In the genomic region with DNA sequence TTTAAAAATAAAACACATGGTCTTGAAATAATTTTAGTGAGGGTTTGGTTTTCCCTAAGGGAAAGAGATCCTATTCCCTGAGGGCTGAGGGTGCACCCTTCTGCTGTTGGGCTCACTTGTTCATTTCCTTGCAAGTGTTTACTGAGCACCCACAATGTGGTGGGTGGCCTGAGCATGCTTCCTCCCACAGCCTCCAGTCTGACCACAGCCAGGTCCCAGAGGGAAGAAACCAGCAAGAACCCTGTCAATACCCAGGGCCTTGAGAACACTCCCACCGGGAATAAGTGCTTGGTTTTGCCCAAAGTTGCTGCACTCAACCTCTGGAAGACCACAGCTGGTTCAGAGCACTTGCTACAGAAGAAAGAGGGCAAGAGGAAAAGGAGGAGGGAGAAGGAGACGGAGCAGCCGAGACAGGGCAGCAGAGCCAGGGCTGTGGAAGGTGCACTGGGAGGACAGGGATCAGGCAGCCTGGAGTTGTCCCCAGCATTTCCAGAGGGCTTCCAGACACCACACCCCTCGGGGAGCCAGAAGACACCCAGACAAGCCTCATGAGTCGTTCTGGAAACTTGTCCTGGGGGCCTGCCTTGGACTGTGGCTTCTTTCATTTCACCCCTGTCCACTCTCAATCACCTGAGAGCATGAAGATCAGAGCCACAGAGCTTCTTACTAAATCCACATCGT, we compare ENCODE assay signal across 18 cellular contexts. TPM values are rescaled to one million over a fixed set of nuclear protein-coding genes. Genes with fewer than 3 reads are reported as not detected.
DNase-seq lines count a peak whose midpoint lies in the region; ATAC-seq, FAIRE-seq and TF ChIP-seq lines count a peak whose summit lies in the region.
"Had no signal": no experiment of that assay in that cellular context is flagged by ENCODE, and none has a peak within 500 bp of the region (broad histone marks: within the 10 kb centered on the region; RNA-seq: fewer than 3 reads in every experiment).

No MANE protein-coding gene starts in this region.

- H3K27me3 Mint-ChIP-seq in activated CD8-positive, alpha-beta T cell treated with anti-CD3 and anti-CD28 coated beads, Interleukin-2, amount 10 ng/mL, durations not matched to agents 7 days and 5 days (ENCODE audit: low read depth), result peaks cover 30% of the 10 kb centered on the region
- no peaks in the 10 kb centered on the region for H3K27me3 Mint-ChIP-seq in activated CD8-positive, alpha-beta T cell treated with anti-CD3 and anti-CD28 coated beads for 36 hours
- H3K27me3 Mint-ChIP-seq in astrocyte (ENCODE audit: low read depth, unreplicated experiment), result peaks cover 59% of the 10 kb centered on the region

- H3K9me3 ChIP-seq in astrocyte (ENCODE audit: insufficient read depth, low read depth, low read length), result peaks cover 2% of the 10 kb centered on the region
- no peaks in the 10 kb centered on the region for H3K9me3 ChIP-seq in tibial artery

- no peak for FAIRE-seq in astrocyte (lab: Jason Lieb, UNC)

- CTCF ChIA-PET in activated CD8-positive, alpha-beta T cell treated with anti-CD3 and anti-CD28 coated beads, Interleukin-2, amount 10 ng/mL, durations not matched to agents 7 days and 5 days (lab: Charles Lee), result interaction anchor here (0.8 to 1.4 kb wide), 2 partner anchors 8 to 10 kb away, joined by 3 to 4 read pairs; no protein-coding TSS in a partner anchor
- CTCF ChIA-PET in activated CD8-positive, alpha-beta T cell treated with anti-CD3 and anti-CD28 coated beads for 36 hours (lab: Charles Lee), result no interaction called here

- H3K4me1 Mint-ChIP-seq in activated CD8-positive, alpha-beta T cell treated with anti-CD3 and anti-CD28 coated beads, Interleukin-2, amount 10 ng/mL, durations not matched to agents 7 days and 5 days (ENCODE audit: low read depth), result peaks cover 32% of the 10 kb centered on the region
- peaks cover 3% of the 10 kb centered on the region for H3K4me1 Mint-ChIP-seq in activated CD8-positive, alpha-beta T cell treated with anti-CD3 and anti-CD28 coated beads for 36 hours (ENCODE audit: low read depth)
- peaks cover 13% of the 10 kb centered on the region for H3K4me1 Mint-ChIP-seq in astrocyte (ENCODE audit: low read depth, unreplicated experiment)

- POLR2A ChIA-PET in activated CD8-positive, alpha-beta T cell treated with anti-CD3 and anti-CD28 coated beads, Interleukin-2, amount 10 ng/mL, durations not matched to agents 7 days and 5 days (lab: Charles Lee), result no interaction called here
- POLR2A ChIA-PET in activated CD8-positive, alpha-beta T cell treated with anti-CD3 and anti-CD28 coated beads for 36 hours (lab: Charles Lee), result interaction anchor here (1.4 kb wide), 1 partner anchor 11 kb away, joined by 3 read pairs; no protein-coding TSS in a partner anchor

- intact Hi-C loops in activated CD8-positive, alpha-beta T cell treated with anti-CD3 and anti-CD28 coated beads for 36 hours (cut with micrococcal nuclease), result no loop called here
- intact Hi-C loops in tibial artery (cut with DNase I; ENCODE audit: low total_unique reads), result no loop called here

- H3K4me1 ChIP-seq in astrocyte (ENCODE audit: insufficient read depth, low read length) (no peaks in the 10 kb centered on the region), tibial artery (peaks cover 0 to 85% (median 36%) of the 10 kb centered on the region in 4 donors)

- no peak for DNase-seq in activated CD8-positive, alpha-beta T cell treated with anti-CD3 and anti-CD28 coated beads, Interleukin-2, amount 10 ng/mL, durations not matched to agents 7 days and 5 days
- DNase-seq in activated CD8-positive, alpha-beta T cell treated with anti-CD3 and anti-CD28 coated beads for 36 hours, result no peak
- no peak for DNase-seq in astrocyte (ENCODE audit: low read depth)
- DNase-seq in islet precursor cell, result peak; percentile 88
- DNase-seq in tibial artery, result no peak
- no peak for DNase-seq in cerebellar cortex (ENCODE audit: low spot score)
- DNase-seq: DMS53, KBM-7, NCI-H1092 treated with DMSO at 0.1 percent for 48 hours, NCI-H1694 treated with DMSO at 0.1 percent for 48 hours, NCI-H446 treated with DMSO at 0.1 percent for 48 hours, NCI-H748 treated with DMSO at 0.1 percent for 48 hours, PC-9 had no signal

- TF ChIP-seq CTCF in activated CD8-positive, alpha-beta T cell treated with anti-CD3 and anti-CD28 coated beads for 36 hours (IDR thresholded peaks at IDR 0.05), result no peak
- TF ChIP-seq CTCF in astrocyte (IDR thresholded peaks at IDR 0.05; ENCODE audit: insufficient read depth, low read depth, low read length), result no peak
- no peak for TF ChIP-seq CTCF in tibial artery (IDR thresholded peaks at IDR 0.05)

- no peak overlapping the region for H3K4me3 Mint-ChIP-seq in activated CD8-positive, alpha-beta T cell treated with anti-CD3 and anti-CD28 coated beads, Interleukin-2, amount 10 ng/mL, durations not matched to agents 7 days and 5 days
- H3K4me3 Mint-ChIP-seq in activated CD8-positive, alpha-beta T cell treated with anti-CD3 and anti-CD28 coated beads for 36 hours, result no peak overlapping the region
- peak overlapping the region; percentile 50 for H3K4me3 Mint-ChIP-seq in astrocyte (ENCODE audit: unreplicated experiment)
- H3K4me3 Mint-ChIP-seq: CD14-positive monocyte had no signal

- H3K79me2 ChIP-seq in astrocyte (ENCODE audit: insufficient read depth, low read length), result no peaks in the 10 kb centered on the region

- no peak overlapping the region for H2AFZ ChIP-seq in astrocyte (ENCODE audit: low read depth, low read length)
- H2AFZ ChIP-seq: PC-9 had no signal

- H3K27ac ChIP-seq in astrocyte (ENCODE audit: low read depth, low read length) (no peak overlapping the region), tibial artery (peak overlapping the region; percentile 58 to 60)
- H3K27ac ChIP-seq: 22Rv1, PC-9 had no signal

- H3K9ac ChIP-seq in astrocyte (ENCODE audit: low read length), result no peak overlapping the region

- peak overlapping the region; percentile 48 for H3K27ac Mint-ChIP-seq in activated CD8-positive, alpha-beta T cell treated with anti-CD3 and anti-CD28 coated beads, Interleukin-2, amount 10 ng/mL, durations not matched to agents 7 days and 5 days
- H3K27ac Mint-ChIP-seq in activated CD8-positive, alpha-beta T cell treated with anti-CD3 and anti-CD28 coated beads for 36 hours, result no peak overlapping the region
- no peak overlapping the region for H3K27ac Mint-ChIP-seq in astrocyte (ENCODE audit: unreplicated experiment)

- ATAC-seq in activated CD8-positive, alpha-beta T cell treated with anti-CD3 and anti-CD28 coated beads, Interleukin-2, amount 10 ng/mL, durations not matched to agents 7 days and 5 days, result no peak
- ATAC-seq in activated CD8-positive, alpha-beta T cell treated with anti-CD3 and anti-CD28 coated beads for 36 hours, result no peak
- ATAC-seq in HG03175 (IDR thresholded peaks at IDR 0.05; ENCODE audit: unreplicated experiment) (no peak), GM19452 (IDR thresholded peaks at IDR 0.05; ENCODE audit: unreplicated experiment) (no peak)
- ATAC-seq: HCT116 had no signal

- H3K4me2 ChIP-seq in astrocyte (ENCODE audit: low read length), result no peak overlapping the region
- H3K4me2 ChIP-seq: PC-9 had no signal

- H3K36me3 ChIP-seq in astrocyte (ENCODE audit: insufficient read depth, low read length) (no peaks in the 10 kb centered on the region), tibial artery (peaks cover 0 to 4% (median 3%) of the 10 kb centered on the region in 3 donors)

- no peak overlapping the region for H3K4me3 ChIP-seq in astrocyte (ENCODE audit: insufficient read depth, low read depth, low read length)
- no peak overlapping the region for H3K4me3 ChIP-seq in tibial artery
- H3K4me3 ChIP-seq: PC-9 had no signal

- H3K36me3 Mint-ChIP-seq in activated CD8-positive, alpha-beta T cell treated with anti-CD3 and anti-CD28 coated beads, Interleukin-2, amount 10 ng/mL, durations not matched to agents 7 days and 5 days (ENCODE audit: low read depth), result no peaks in the 10 kb centered on the region
- no peaks in the 10 kb centered on the region for H3K36me3 Mint-ChIP-seq in activated CD8-positive, alpha-beta T cell treated with anti-CD3 and anti-CD28 coated beads for 36 hours (ENCODE audit: low read depth)
- peaks cover 3% of the 10 kb centered on the region for H3K36me3 Mint-ChIP-seq in astrocyte (ENCODE audit: low read depth, unreplicated experiment)

- H3K9me3 Mint-ChIP-seq in activated CD8-positive, alpha-beta T cell treated with anti-CD3 and anti-CD28 coated beads, Interleukin-2, amount 10 ng/mL, durations not matched to agents 7 days and 5 days (ENCODE audit: insufficient read depth), result no peaks in the 10 kb centered on the region
- H3K9me3 Mint-ChIP-seq in activated CD8-positive, alpha-beta T cell treated with anti-CD3 and anti-CD28 coated beads for 36 hours, result no peaks in the 10 kb centered on the region
- H3K9me3 Mint-ChIP-seq in astrocyte (ENCODE audit: unreplicated experiment), result peaks cover 9% of the 10 kb centered on the region

- H4K20me1 ChIP-seq in astrocyte (ENCODE audit: insufficient read depth, low read length), result no peaks in the 10 kb centered on the region

- H3K27me3 ChIP-seq in astrocyte (ENCODE audit: insufficient read depth, low read length) (peaks cover 19% of the 10 kb centered on the region), tibial artery (no peaks in the 10 kb centered on the region)

RNA-seq across cellular contexts. Expression of a gene that starts 14.3 kb away (rescaled TPM):
- under 1 TPM in 1 of 2 experiments, not detected in 1; 0.08 TPM for total RNA-seq in activated CD8-positive, alpha-beta T cell treated with anti-CD3 and anti-CD28 coated beads, Interleukin-2, amount 10 ng/mL, durations not matched to agents 7 days and 5 days
- not detected for total RNA-seq in activated CD8-positive, alpha-beta T cell treated with anti-CD3 and anti-CD28 coated beads for 36 hours
- total RNA-seq in astrocyte, result 0.57 and 2.2 TPM in 2 replicates
- total RNA-seq: PC-9 had no signal
